ENCODE assay signal across 27 cellular contexts in the genomic region with DNA sequence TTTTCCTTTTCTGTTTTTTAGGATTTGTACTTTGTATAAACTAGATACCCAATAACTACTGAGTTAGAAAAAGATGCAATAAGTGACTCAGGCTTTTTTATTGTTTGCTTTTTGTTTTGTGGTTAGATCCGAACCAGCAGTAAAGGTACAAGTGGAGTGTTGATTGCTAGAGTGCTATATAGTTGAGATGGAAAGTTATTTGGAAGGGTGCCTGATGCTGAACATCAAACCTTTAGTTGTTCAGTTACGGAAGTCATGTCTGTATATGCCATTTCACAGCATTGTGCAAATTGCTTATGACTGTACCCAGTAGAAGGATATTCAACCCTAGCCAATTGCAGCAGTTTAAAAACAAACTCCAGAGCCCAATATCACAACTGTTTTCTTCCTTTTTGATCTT.
"Had no signal": no experiment of that assay in that cellular context is flagged by ENCODE, and none has a peak within 500 bp of the region (broad histone marks: within the 10 kb centered on the region; RNA-seq: fewer than 3 reads in every experiment).

No MANE protein-coding gene starts in this region.

- H3K4me1 Mint-ChIP-seq: activated CD4-positive, alpha-beta T cell treated with anti-CD3 and anti-CD28 coated beads, Interleukin-2, amount 10 ng/mL, durations not matched to agents 7 days and 5 days; activated CD8-positive, alpha-beta memory T cell treated with anti-CD3 and anti-CD28 coated beads, Interleukin-2, amount 10 ng/mL, durations not matched to agents 7 days and 5 days; activated naive CD8-positive, alpha-beta T cell treated with anti-CD3 and anti-CD28 coated beads, Interleukin-2, amount 50 U/mL, for 24 hours; brain; naive thymus-derived CD8-positive, alpha-beta T cell had no signal

- H3K4me3 ChIP-seq: esophagus muscularis mucosa, heart left ventricle, lung, sigmoid colon, testis, uterus had no signal

- H3K36me3 ChIP-seq: esophagus muscularis mucosa, heart left ventricle, sigmoid colon, uterus, WERI-Rb-1 had no signal

- H3K4me3 Mint-ChIP-seq: activated CD4-positive, alpha-beta T cell treated with anti-CD3 and anti-CD28 coated beads, Interleukin-2, amount 10 ng/mL, durations not matched to agents 7 days and 5 days; activated CD8-positive, alpha-beta memory T cell treated with anti-CD3 and anti-CD28 coated beads, Interleukin-2, amount 10 ng/mL, durations not matched to agents 7 days and 5 days; activated CD8-positive, alpha-beta T cell treated with anti-CD3 and anti-CD28 coated beads for 36 hours; activated naive CD8-positive, alpha-beta T cell treated with anti-CD3 and anti-CD28 coated beads, Interleukin-2, amount 50 U/mL, for 24 hours; brain; naive thymus-derived CD8-positive, alpha-beta T cell had no signal

- H3K36me3 Mint-ChIP-seq: activated CD8-positive, alpha-beta memory T cell treated with anti-CD3 and anti-CD28 coated beads, Interleukin-2, amount 10 ng/mL, durations not matched to agents 7 days and 5 days; brain; naive thymus-derived CD8-positive, alpha-beta T cell had no signal

- H3K27ac ChIP-seq: esophagus muscularis mucosa, heart left ventricle, sigmoid colon, testis, uterus, WERI-Rb-1 had no signal

- H3K27me3 ChIP-seq: esophagus muscularis mucosa, heart left ventricle, sigmoid colon, testis, uterus had no signal

- H3K9me3 ChIP-seq: esophagus muscularis mucosa, sigmoid colon, testis, uterus had no signal

- ATAC-seq: activated CD8-positive, alpha-beta memory T cell treated with anti-CD3 and anti-CD28 coated beads, Interleukin-2, amount 10 ng/mL, durations not matched to agents 7 days and 5 days; activated CD8-positive, alpha-beta T cell treated with anti-CD3 and anti-CD28 coated beads for 36 hours; activated naive CD8-positive, alpha-beta T cell treated with anti-CD3 and anti-CD28 coated beads, Interleukin-2, amount 50 U/mL, for 24 hours; heart left ventricle; left lobe of liver; naive thymus-derived CD8-positive, alpha-beta T cell had no signal

- H3K27me3 Mint-ChIP-seq: activated CD4-positive, alpha-beta T cell treated with anti-CD3 and anti-CD28 coated beads, Interleukin-2, amount 10 ng/mL, durations not matched to agents 7 days and 5 days; activated CD8-positive, alpha-beta memory T cell treated with anti-CD3 and anti-CD28 coated beads, Interleukin-2, amount 10 ng/mL, durations not matched to agents 7 days and 5 days; activated CD8-positive, alpha-beta T cell treated with anti-CD3 and anti-CD28 coated beads for 36 hours; activated naive CD8-positive, alpha-beta T cell treated with anti-CD3 and anti-CD28 coated beads, Interleukin-2, amount 50 U/mL, for 24 hours; progenitor cell of endocrine pancreas had no signal

- DNase-seq: activated CD4-positive, alpha-beta T cell treated with anti-CD3 and anti-CD28 coated beads, Interleukin-2, amount 10 ng/mL, durations not matched to agents 7 days and 5 days; activated CD4-positive, CD25-positive, alpha-beta regulatory T cell treated with anti-CD3 and anti-CD28 coated beads, Interleukin-2, amount 50 U/mL, for 72 hours; activated CD8-positive, alpha-beta memory T cell treated with anti-CD3 and anti-CD28 coated beads, Interleukin-2, amount 10 ng/mL, durations not matched to agents 7 days and 5 days; activated CD8-positive, alpha-beta T cell treated with anti-CD3 and anti-CD28 coated beads for 36 hours; activated effector memory CD4-positive, alpha-beta T cell treated with anti-CD3 and anti-CD28 coated beads, Interleukin-2, amount 50 U/mL, for 16 hours; activated naive CD4-positive, alpha-beta T cell treated with anti-CD3 and anti-CD28 coated beads, Interleukin-2, amount 50 U/mL, for 16 hours; activated naive CD8-positive, alpha-beta T cell treated with anti-CD3 and anti-CD28 coated beads, Interleukin-2, amount 50 U/mL, for 24 hours; activated T-cell treated with anti-CD3 and anti-CD28 coated beads for 4 hours; anterior cingulate cortex; dermis blood vessel endothelial cell; effector CD8-positive, alpha-beta T cell; heart left ventricle; naive thymus-derived CD8-positive, alpha-beta T cell; retina; sigmoid colon; stimulated activated CD4-positive, alpha-beta T cell treated with anti-CD3 and anti-CD28 coated beads, Interleukin-2, amount 100 ng/mL, for 48 hours; stimulated activated CD8-positive, alpha-beta memory T cell treated with anti-CD3 and anti-CD28 coated beads, Interleukin-4, amount 100 ng/mL, for 48 hours; stimulated activated naive CD4-positive, alpha-beta T cell; testis; trophoblast cell; uterus; WERI-Rb-1 had no signal

- H3K27ac Mint-ChIP-seq: activated CD4-positive, alpha-beta T cell treated with anti-CD3 and anti-CD28 coated beads, Interleukin-2, amount 10 ng/mL, durations not matched to agents 7 days and 5 days; activated CD8-positive, alpha-beta memory T cell treated with anti-CD3 and anti-CD28 coated beads, Interleukin-2, amount 10 ng/mL, durations not matched to agents 7 days and 5 days; activated CD8-positive, alpha-beta T cell treated with anti-CD3 and anti-CD28 coated beads for 36 hours; activated naive CD8-positive, alpha-beta T cell treated with anti-CD3 and anti-CD28 coated beads, Interleukin-2, amount 50 U/mL, for 24 hours; brain; naive thymus-derived CD8-positive, alpha-beta T cell; progenitor cell of endocrine pancreas had no signal

- H3K9me3 Mint-ChIP-seq: activated CD4-positive, alpha-beta T cell treated with anti-CD3 and anti-CD28 coated beads, Interleukin-2, amount 10 ng/mL, durations not matched to agents 7 days and 5 days had no signal

- H3K4me1 ChIP-seq: esophagus muscularis mucosa, heart left ventricle, sigmoid colon, testis, uterus had no signal
